8 cellular contexts compared by ENCODE assay signal in the genomic region with DNA sequence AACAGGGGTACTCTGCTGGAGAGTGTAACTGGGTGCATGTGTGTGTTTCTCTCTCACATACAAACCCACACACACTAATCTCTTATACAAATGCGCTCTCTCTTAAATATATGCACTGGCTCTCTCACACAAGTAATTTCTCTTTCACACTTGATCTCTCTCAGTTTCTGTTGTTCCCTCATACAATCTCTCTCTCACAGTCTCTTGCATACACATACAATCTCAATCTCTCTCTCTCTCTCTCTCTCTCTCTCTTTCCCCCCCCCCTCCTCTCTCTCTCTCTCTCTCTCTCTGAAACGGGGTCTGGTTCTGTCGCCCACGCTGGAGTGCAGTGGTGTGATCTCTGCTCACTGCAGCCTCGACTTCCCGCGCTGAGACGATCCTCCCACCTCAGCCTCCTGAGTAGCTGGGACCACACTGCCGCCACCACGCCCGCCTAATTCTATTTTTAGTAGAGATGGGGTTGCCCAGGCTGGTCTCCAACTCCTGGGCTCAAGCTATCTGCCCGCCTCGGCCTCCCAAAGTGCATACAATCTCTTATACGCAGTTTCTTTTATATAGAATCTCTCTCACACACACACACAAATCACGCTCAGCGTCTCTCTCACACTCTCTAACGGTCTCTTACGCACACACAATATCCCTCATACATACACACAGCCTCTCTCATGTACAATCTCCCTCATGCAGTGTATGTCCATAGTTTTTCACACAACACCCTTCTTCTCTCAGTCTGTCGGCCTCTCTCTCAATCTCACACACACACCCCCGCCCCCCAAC. TPM values are rescaled to one million over a fixed set of nuclear protein-coding genes. Genes with fewer than 3 reads are reported as not detected.
DNase-seq lines count a peak whose midpoint lies in the region; ATAC-seq and TF ChIP-seq lines count a peak whose summit lies in the region.

No MANE protein-coding gene starts in this region.

- peak overlapping the region; percentile 18; the same call in 1 of the 2 replicates for H3K4me3 ChIP-seq in GM08714 (ENCODE audit: low read length)
- H3K4me3 ChIP-seq in gastroesophageal sphincter = peak overlapping the region; percentile 98
- peak overlapping the region; percentile 77 to 96 (median 92) for H3K4me3 ChIP-seq in sigmoid colon

- peak overlapping the region; percentile 66 for H3K4me3 Mint-ChIP-seq in T-helper 1 cell treated with Interleukin-12 subunit alpha and Interleukin-12 subunit beta and Interleukin-4 antibody, amounts not matched to agents 30 μg/mL and 1 μg/mL, for 36 hours

- H3K4me1 Mint-ChIP-seq in T-helper 1 cell treated with Interleukin-12 subunit alpha and Interleukin-12 subunit beta and Interleukin-4 antibody, amounts not matched to agents 30 μg/mL and 1 μg/mL, for 36 hours (ENCODE audit: low read depth) = peaks cover 23% of the 10 kb centered on the region

- peak overlapping the region; percentile 53 for H3K27ac Mint-ChIP-seq in T-helper 1 cell treated with Interleukin-12 subunit alpha and Interleukin-12 subunit beta and Interleukin-4 antibody, amounts not matched to agents 30 μg/mL and 1 μg/mL, for 36 hours

- H3K4me1 ChIP-seq in gastroesophageal sphincter = peaks cover 0 to 27% (median 0%) of the 10 kb centered on the region in 3 donors
- H3K4me1 ChIP-seq in sigmoid colon = peaks cover 0 to 12% (median 5%) of the 10 kb centered on the region in 4 donors

- TF ChIP-seq EP300 in gastroesophageal sphincter (IDR thresholded peaks at IDR 0.05) = no peak
- TF ChIP-seq EP300 in sigmoid colon (IDR thresholded peaks at IDR 0.05) = no peak

- DNase-seq in sigmoid colon = no peak
- no peak for DNase-seq in NCI-H2029 treated with DMSO at 0.1 percent for 48 hours (lab: John Stamatoyannopoulos, UW)
- DNase-seq in stimulated activated CD4-positive, alpha-beta T cell treated with anti-CD3 and anti-CD28 coated beads, Interleukin-4, amount 100 ng/mL, for 4 hours = no peak
- no peak for DNase-seq in middle frontal gyrus (ENCODE audit: extremely low spot score, low spot score)

- H3K36me3 Mint-ChIP-seq in T-helper 1 cell treated with Interleukin-12 subunit alpha and Interleukin-12 subunit beta and Interleukin-4 antibody, amounts not matched to agents 30 μg/mL and 1 μg/mL, for 36 hours (ENCODE audit: low read depth) = no peaks in the 10 kb centered on the region

- TF ChIP-seq POLR2A in gastroesophageal sphincter (IDR thresholded peaks at IDR 0.05) (no peak), sigmoid colon (IDR thresholded peaks at IDR 0.05) (no peak)

- TF ChIP-seq CTCF in gastroesophageal sphincter (IDR thresholded peaks at IDR 0.05) (no peak), sigmoid colon (IDR thresholded peaks at IDR 0.05) (no peak)

- ATAC-seq in gastroesophageal sphincter (no peak), GM21825 (IDR thresholded peaks at IDR 0.05; ENCODE audit: unreplicated experiment) (no peak)

- H3K27ac ChIP-seq in gastroesophageal sphincter (peak overlapping the region; percentile 24 to 96 (median 94)), sigmoid colon (peak overlapping the region; percentile 90 to 93 (median 91))

- H3K27me3 ChIP-seq in gastroesophageal sphincter = no peaks in the 10 kb centered on the region
- no peaks in the 10 kb centered on the region for H3K27me3 ChIP-seq in sigmoid colon

- H3K9me3 ChIP-seq in gastroesophageal sphincter (no peaks in the 10 kb centered on the region), sigmoid colon (no peaks in the 10 kb centered on the region)

- H3K36me3 ChIP-seq in gastroesophageal sphincter = no peaks in the 10 kb centered on the region
- H3K36me3 ChIP-seq in sigmoid colon = no peaks in the 10 kb centered on the region

- WGBS in gastroesophageal sphincter (ENCODE audit: low coverage in 1 of 2), 2 donors = 29 to 35% methylated on average over 7 to 9 of the region's 20 CpGs
- WGBS in sigmoid colon, 2 donors = 71 to 72% methylated on average over 20 of the region's 20 CpGs

- H3K27me3 Mint-ChIP-seq in T-helper 1 cell treated with Interleukin-12 subunit alpha and Interleukin-12 subunit beta and Interleukin-4 antibody, amounts not matched to agents 30 μg/mL and 1 μg/mL, for 36 hours (ENCODE audit: low read depth) = no peaks in the 10 kb centered on the region

- no peaks in the 10 kb centered on the region for H3K9me3 Mint-ChIP-seq in T-helper 1 cell treated with Interleukin-12 subunit alpha and Interleukin-12 subunit beta and Interleukin-4 antibody, amounts not matched to agents 30 μg/mL and 1 μg/mL, for 36 hours

- intact Hi-C loops in sigmoid colon (cut with DNase I) = loop anchor here (1.0 to 5.0 kb wide), 2 partner anchors 42 to 88 kb away; no protein-coding TSS in a partner anchor

RNA-seq across cellular contexts. Expression of gene FAM241A, which starts 0.5 kb away (rescaled TPM):
- total RNA-seq in gastroesophageal sphincter (1 to 10 TPM; 4.3 to 8.1 (median 4.7) TPM), sigmoid colon (1 to 10 TPM; 2.8 to 3.7 (median 2.9) TPM)
- polyA plus RNA-seq in sigmoid colon = 1 to 10 TPM; 1.2 to 1.8 (median 1.6) TPM

Comparison
In these comparisons a context has a peak if more than half of its experiments do, and no peak if none do; other contexts are left out.
1. H3K4me3 ChIP-seq: peak in every context shown above with its lines; median percentile 98 in gastroesophageal sphincter; 92 in sigmoid colon; 18 in GM08714.